ENCODE assay signal across 8 cellular contexts in the genomic region with DNA sequence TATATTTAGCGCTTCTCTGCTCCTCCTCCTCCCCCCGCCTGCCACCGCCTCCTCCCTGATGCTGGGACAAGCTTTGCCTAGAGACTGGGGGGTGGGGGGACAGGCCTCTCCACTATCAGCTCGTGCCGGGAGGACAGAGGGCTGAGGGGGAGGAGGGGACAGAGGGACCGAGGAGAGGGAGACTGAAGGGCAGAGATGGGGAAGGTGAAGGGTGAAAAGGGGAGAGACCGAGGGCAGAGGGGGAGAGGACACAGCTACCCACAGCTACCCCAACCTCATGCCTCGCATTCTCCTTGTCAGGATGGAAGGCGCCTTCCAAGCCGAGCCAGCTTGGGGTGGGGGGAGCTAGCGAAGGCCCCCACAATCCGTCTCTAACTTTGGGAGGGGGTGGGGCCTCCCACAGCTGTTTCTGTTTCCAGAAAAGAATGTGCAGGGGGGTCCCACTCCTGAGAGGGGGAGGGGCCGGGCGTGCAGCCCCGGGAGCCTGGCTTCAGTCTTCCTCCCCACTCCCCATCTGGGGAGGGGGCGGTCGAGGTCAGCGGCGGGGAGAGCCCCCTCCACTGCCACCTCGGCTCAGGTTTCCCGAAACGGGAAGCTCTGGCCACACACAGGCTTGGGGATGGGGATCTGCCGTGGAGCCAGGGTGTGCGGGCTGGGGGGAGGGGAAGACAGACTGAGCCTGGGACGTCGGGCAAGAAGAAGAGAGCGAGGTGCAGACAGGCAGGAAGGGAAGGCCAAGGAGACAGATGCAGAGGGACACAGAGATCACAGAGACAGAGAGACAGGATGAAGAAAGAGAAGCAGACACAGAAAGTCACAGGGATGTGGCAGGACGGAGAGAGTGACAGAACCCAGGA. TPM values are rescaled to one million over a fixed set of nuclear protein-coding genes. Genes with fewer than 3 reads are reported as not detected.
A peak's percentile ranks its signal among the peaks of the same experiment; 100 is the strongest.
DNase-seq lines count a peak whose midpoint lies in the region; FAIRE-seq and TF ChIP-seq lines count a peak whose summit lies in the region.

No MANE protein-coding gene starts in this region.

- DNase-seq in GM13976 (ENCODE audit: low spot score) (peak; percentile 16), PC-9 (peak in 1 of 2 experiments; percentile 9), endothelial cell of umbilical vein (ENCODE audit: low read depth, low spot score) (no peak), nucleus accumbens (lab: John Stamatoyannopoulos, UW) (peak in 50 of 56 donors; percentile 6 to 70 (median 44)), NCI-H1105 (lab: John Stamatoyannopoulos, UW) (no peak), dermis blood vessel endothelial cell (no peak), GM12892 (ENCODE audit: insufficient read length) (no peak)
- DNase-seq in NK-92 treated with Interleukin-12 subunit alpha and Interleukin-12 subunit beta, amount 100 ng/mL, for 24 hours (lab: John Stamatoyannopoulos, UW), result no peak

- H2AFZ ChIP-seq in PC-9 (no peak overlapping the region), endothelial cell of umbilical vein (ENCODE audit: low read depth, low read length) (no peak overlapping the region)

- H3F3A ChIP-seq in PC-9 (ENCODE audit: insufficient read depth, low read depth), result peaks cover 17% of the 10 kb centered on the region

- H3K27me3 ChIP-seq in PC-9 (ENCODE audit: insufficient read depth, low read depth) (peaks cover 31% of the 10 kb centered on the region), endothelial cell of umbilical vein (ENCODE audit: control insufficient read depth in 2 of 2, insufficient read depth in 2 of 2, low read length in 2 of 2) (peaks cover 13 to 22% of the 10 kb centered on the region in 2 experiments)

- no peak overlapping the region for H3K9ac ChIP-seq in endothelial cell of umbilical vein (replicated peaks; ENCODE audit: extremely low read depth, insufficient read depth, low read length)

- H3K4me2 ChIP-seq in PC-9 (peak overlapping the region; percentile 27; the same call in 1 of the 2 replicates), endothelial cell of umbilical vein (ENCODE audit: insufficient read depth, low read length) (no peak overlapping the region)

- CTCF ChIA-PET in PC-9 (lab: Charles Lee) (interaction anchor here (0.7 kb wide), 1 partner anchor 45 kb away, joined by 17 read pairs; no protein-coding TSS in a partner anchor), endothelial cell of umbilical vein (lab: Charles Lee) (interaction anchor here (1.1 to 1.8 kb wide), 2 partner anchors 19 to 45 kb away, joined by 3 to 7 read pairs; no protein-coding TSS in a partner anchor)

- H3K4me1 ChIP-seq in PC-9 (replicated peaks; ENCODE audit: insufficient read depth) (peaks cover 12% of the 10 kb centered on the region), endothelial cell of umbilical vein (ENCODE audit: control insufficient read depth, extremely low read depth, insufficient read depth, low read length) (peaks cover 14% of the 10 kb centered on the region)

- H3K36me3 ChIP-seq in PC-9 (ENCODE audit: low read depth) (no peaks in the 10 kb centered on the region), endothelial cell of umbilical vein (ENCODE audit: control insufficient read depth in 2 of 2, extremely low read depth in 1 of 2, insufficient read depth in 2 of 2, low read length in 2 of 2) (no peaks in the 10 kb centered on the region)

- FAIRE-seq in endothelial cell of umbilical vein (lab: Jason Lieb, UNC) (no peak), GM12892 (lab: Jason Lieb, UNC) (no peak)

- no peak overlapping the region for H3K4me3 ChIP-seq in PC-9
- no peak overlapping the region for H3K4me3 ChIP-seq in endothelial cell of umbilical vein (replicated peaks in 1 of 3; ENCODE audit: insufficient read depth in 1 of 3, low read depth in 1 of 3, low read length in 3 of 3)

- H3K79me2 ChIP-seq in PC-9 (ENCODE audit: low read depth) (no peaks in the 10 kb centered on the region), endothelial cell of umbilical vein (ENCODE audit: control insufficient read depth, insufficient read depth, low read length) (no peaks in the 10 kb centered on the region)

- H4K20me1 ChIP-seq in PC-9 (ENCODE audit: insufficient read depth) (no peaks in the 10 kb centered on the region; the same call in 1 of the 2 replicates), endothelial cell of umbilical vein (replicated peaks; ENCODE audit: control insufficient read depth, extremely low read depth, insufficient read depth, low read length) (no peaks in the 10 kb centered on the region)

- TF ChIP-seq CTCF in GM13976 (IDR thresholded peaks at IDR 0.05; ENCODE audit: borderline replicate concordance, control extremely low read depth, extremely low read depth, insufficient read depth, missing control alignments), result no peak
- no peak for TF ChIP-seq CTCF in PC-9 (conservative IDR thresholded peaks at IDR 0.05)
- TF ChIP-seq CTCF in endothelial cell of umbilical vein (IDR thresholded peaks at IDR 0.05; ENCODE audit: extremely low read depth in 1 of 2, insufficient read depth in 1 of 2, low read depth in 1 of 2, low read length in 2 of 2), result no peak

- BruUV-seq in PC-9 (replicated peaks; lab: Mats Ljungman, UMichigan), result no TSS peak
- BruUV-seq in endothelial cell of umbilical vein (replicated peaks; lab: Mats Ljungman, UMichigan), result no TSS peak

- POLR2A ChIA-PET in PC-9 (lab: Charles Lee; ENCODE audit: unreplicated experiment), result interaction anchor here (0.6 to 0.7 kb wide), 2 partner anchors 74 to 273 kb away, joined by 16 to 38 read pairs; no protein-coding TSS in a partner anchor
- POLR2A ChIA-PET in endothelial cell of umbilical vein (lab: Charles Lee), result no interaction called here

- dilution Hi-C loops in endothelial cell of umbilical vein (cut with MboI; ENCODE audit: extremely low pct_ligation_motif_present, low sequenced_read_pairs), result no loop called here

- intact Hi-C loops in PC-9 (cut with micrococcal nuclease; ENCODE audit: unreplicated experiment) (no loop called here), endothelial cell of umbilical vein (cut with micrococcal nuclease) (loop anchor here (2.0 kb wide), 1 partner anchor 55 kb away; no protein-coding TSS in a partner anchor)

- no peaks in the 10 kb centered on the region for H3K9me2 ChIP-seq in PC-9 (ENCODE audit: insufficient read depth)

- TF ChIP-seq POLR2A in endothelial cell of umbilical vein (IDR thresholded peaks at IDR 0.05; ENCODE audit: low read depth, low read length) (no peak), GM12892 (IDR thresholded peaks at IDR 0.05; ENCODE audit: low read depth, low read length) (no peak)

- in situ Hi-C loops in GM13976 (cut with MboI; ENCODE audit: low sequenced_read_pairs, unreplicated experiment), result loop anchor here (5.0 to 10.0 kb wide), 2 partner anchors 47 to 125 kb away; no protein-coding TSS in a partner anchor

- no peaks in the 10 kb centered on the region for H3K9me1 ChIP-seq in endothelial cell of umbilical vein (replicated peaks; ENCODE audit: control insufficient read depth, extremely low read depth, insufficient read depth, low read length)

- H3K27ac ChIP-seq in PC-9 (no peak overlapping the region), endothelial cell of umbilical vein (ENCODE audit: insufficient read depth, low read depth, low read length) (no peak overlapping the region)

- H3K9me3 ChIP-seq in PC-9 (ENCODE audit: insufficient read depth, low read depth) (no peaks in the 10 kb centered on the region), endothelial cell of umbilical vein (replicated peaks; ENCODE audit: control insufficient read depth, insufficient read depth, low read length) (no peaks in the 10 kb centered on the region)

RNA-seq across cellular contexts. Expression of gene DACT3, which starts 1.6 kb away (rescaled TPM):
- total RNA-seq in PC-9 (2021) (0.13 TPM in 1 of 2 replicates, not detected in the other), endothelial cell of umbilical vein (0.22 and 0.65 TPM in 2 replicates), dermis blood vessel endothelial cell (0.14 and 0.34 TPM in 2 replicates)
- 0.76 and 0.83 TPM in 2 replicates for polyA plus RNA-seq in endothelial cell of umbilical vein
- polyA plus RNA-seq in endothelial cell of umbilical vein (2011; cell fraction: cytosol; rRNA removed), result 0.39 TPM in 2 replicates
- polyA plus RNA-seq in endothelial cell of umbilical vein (2011; cell fraction: nucleus; rRNA removed), result 0.39 and 0.55 TPM in 2 replicates
- 0.37 and 0.90 TPM in 2 replicates for polyA plus RNA-seq in endothelial cell of umbilical vein (2012)
- 0.41 and 0.49 TPM in 2 replicates for polyA minus RNA-seq in endothelial cell of umbilical vein
- polyA minus RNA-seq in endothelial cell of umbilical vein (2011; cell fraction: cytosol; rRNA and poly(A)+ RNA removed), result not detected
- polyA minus RNA-seq in endothelial cell of umbilical vein (2011; cell fraction: nucleus; rRNA and poly(A)+ RNA removed), result 0.19 and 0.29 TPM in 2 replicates
- polyA plus RNA-seq in GM12892 (2012; ENCODE audit: missing spikeins), result 1.7 TPM

RNA-seq across cellular contexts. Expression of gene GNG8, which starts 23.4 kb away (rescaled TPM):
- total RNA-seq in PC-9 (2021) (not detected in 2 replicates), endothelial cell of umbilical vein (not detected in 2 replicates), dermis blood vessel endothelial cell (not detected in 2 replicates)
- polyA plus RNA-seq in endothelial cell of umbilical vein, result not detected in 2 replicates
- polyA plus RNA-seq in endothelial cell of umbilical vein (2011; cell fraction: cytosol; rRNA removed), result not detected in 2 replicates
- not detected in 2 replicates for polyA plus RNA-seq in endothelial cell of umbilical vein (2011; cell fraction: nucleus; rRNA removed)
- not detected in 2 replicates for polyA plus RNA-seq in endothelial cell of umbilical vein (2012)
- polyA minus RNA-seq in endothelial cell of umbilical vein, result not detected in 2 replicates
- not detected for polyA minus RNA-seq in endothelial cell of umbilical vein (2011; cell fraction: cytosol; rRNA and poly(A)+ RNA removed)
- polyA minus RNA-seq in endothelial cell of umbilical vein (2011; cell fraction: nucleus; rRNA and poly(A)+ RNA removed), result not detected in 2 replicates
- 21.2 TPM for polyA plus RNA-seq in GM12892 (2012; ENCODE audit: missing spikeins)

RNA-seq across cellular contexts. Expression of gene PTGIR, which starts 34.5 kb away (rescaled TPM):
- 0.28 TPM in 1 of 2 replicates, not detected in the other for total RNA-seq in PC-9 (2021)
- 0.55 and 1.1 TPM in 2 replicates for total RNA-seq in endothelial cell of umbilical vein
- 2.7 and 3.8 TPM in 2 replicates for polyA plus RNA-seq in endothelial cell of umbilical vein
- 1.2 and 1.7 TPM in 2 replicates for polyA plus RNA-seq in endothelial cell of umbilical vein (2011; cell fraction: cytosol; rRNA removed)
- polyA plus RNA-seq in endothelial cell of umbilical vein (2011; cell fraction: nucleus; rRNA removed), result 2.7 and 3.8 TPM in 2 replicates
- polyA plus RNA-seq in endothelial cell of umbilical vein (2012), result 0.58 and 1.2 TPM in 2 replicates
- 0.74 and 0.85 TPM in 2 replicates for polyA minus RNA-seq in endothelial cell of umbilical vein
- not detected for polyA minus RNA-seq in endothelial cell of umbilical vein (2011; cell fraction: cytosol; rRNA and poly(A)+ RNA removed)
- 0.67 and 1.1 TPM in 2 replicates for polyA minus RNA-seq in endothelial cell of umbilical vein (2011; cell fraction: nucleus; rRNA and poly(A)+ RNA removed)
- not detected in 2 replicates for total RNA-seq in dermis blood vessel endothelial cell
- polyA plus RNA-seq in GM12892 (2012; ENCODE audit: missing spikeins), result 13.5 TPM

RNA-seq across cellular contexts. Expression of gene PRKD2, which starts 57.5 kb away (rescaled TPM):
- total RNA-seq in PC-9 (2021) (88.5 and 97.8 TPM in 2 replicates), endothelial cell of umbilical vein (94.9 and 101 TPM in 2 replicates), dermis blood vessel endothelial cell (84.2 and 135 TPM in 2 replicates)
- polyA plus RNA-seq in endothelial cell of umbilical vein, result 40.4 and 42.4 TPM in 2 replicates
- polyA plus RNA-seq in endothelial cell of umbilical vein (2011; cell fraction: cytosol; rRNA removed), result 34.8 and 36.2 TPM in 2 replicates
- polyA plus RNA-seq in endothelial cell of umbilical vein (2011; cell fraction: nucleus; rRNA removed), result 69.1 and 74.5 TPM in 2 replicates
- polyA plus RNA-seq in endothelial cell of umbilical vein (2012), result 45.1 and 54.6 TPM in 2 replicates
- polyA minus RNA-seq in endothelial cell of umbilical vein, result 43.7 and 55.6 TPM in 2 replicates
- polyA minus RNA-seq in endothelial cell of umbilical vein (2011; cell fraction: cytosol; rRNA and poly(A)+ RNA removed), result 10.0 TPM
- 22.5 and 33.7 TPM in 2 replicates for polyA minus RNA-seq in endothelial cell of umbilical vein (2011; cell fraction: nucleus; rRNA and poly(A)+ RNA removed)
- polyA plus RNA-seq in GM12892 (2012; ENCODE audit: missing spikeins), result 31.9 TPM

RNA-seq across cellular contexts. Expression of gene CALM3, which starts 58.2 kb away (rescaled TPM):
- 211 and 239 TPM in 2 replicates for total RNA-seq in PC-9 (2021)
- 305 and 351 TPM in 2 replicates for total RNA-seq in endothelial cell of umbilical vein
- polyA plus RNA-seq in endothelial cell of umbilical vein, result 328 and 425 TPM in 2 replicates
- polyA plus RNA-seq in endothelial cell of umbilical vein (2011; cell fraction: cytosol; rRNA removed), result 517 and 647 TPM in 2 replicates
- 277 and 398 TPM in 2 replicates for polyA plus RNA-seq in endothelial cell of umbilical vein (2011; cell fraction: nucleus; rRNA removed)
- polyA plus RNA-seq in endothelial cell of umbilical vein (2012), result 409 and 426 TPM in 2 replicates
- polyA minus RNA-seq in endothelial cell of umbilical vein, result 289 and 292 TPM in 2 replicates
- 34.8 TPM for polyA minus RNA-seq in endothelial cell of umbilical vein (2011; cell fraction: cytosol; rRNA and poly(A)+ RNA removed)
- 41.3 and 50.8 TPM in 2 replicates for polyA minus RNA-seq in endothelial cell of umbilical vein (2011; cell fraction: nucleus; rRNA and poly(A)+ RNA removed)
- 154 and 372 TPM in 2 replicates for total RNA-seq in dermis blood vessel endothelial cell
- polyA plus RNA-seq in GM12892 (2012; ENCODE audit: missing spikeins), result 340 TPM

Comparison
In these comparisons a context has a peak if more than half of its experiments do, and no peak if none do; other contexts are left out.
1. DNase-seq: peak in GM13976 (single experiment) and nucleus accumbens (50 of 56); none in endothelial cell of umbilical vein (single experiment), NK-92 treated with Interleukin-12 subunit alpha and Interleukin-12 subunit beta, amount 100 ng/mL, for 24 hours (single experiment), NCI-H1105 (single experiment), dermis blood vessel endothelial cell (single experiment) and GM12892 (single experiment).